In the genomic region with DNA sequence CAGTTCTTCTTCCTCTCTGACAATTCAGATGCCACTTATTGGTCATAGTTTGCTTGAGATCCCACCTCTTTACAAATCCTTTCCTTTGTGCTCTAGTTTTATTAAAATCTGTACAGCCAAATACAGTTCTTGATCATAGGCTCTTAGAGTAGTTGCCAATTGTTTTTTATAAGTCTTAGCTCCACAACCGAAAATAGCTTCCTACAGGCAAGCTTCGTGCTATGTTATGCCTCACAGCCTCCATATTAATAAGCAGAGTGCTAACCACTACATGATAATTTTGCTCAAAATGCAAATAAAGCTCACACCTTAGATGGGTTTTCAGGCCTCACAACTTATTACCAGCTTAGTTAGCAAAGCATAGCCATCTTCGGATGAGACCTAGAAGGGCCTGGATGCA, we compare ENCODE assay signal across 25 cellular contexts.
"Had no signal": no experiment of that assay in that cellular context is flagged by ENCODE, and none has a peak within 500 bp of the region (broad histone marks: within the 10 kb centered on the region; RNA-seq: fewer than 3 reads in every experiment).

No MANE protein-coding gene starts in this region.

- H3K4me3 Mint-ChIP-seq: dendritic cell treated with granulocyte-macrophage colony-stimulating factor and Interleukin-4, amounts not matched to agents 40 ng/mL and 50 ng/mL, for 4 days; effector memory CD8-positive, alpha-beta T cell; endodermal cell had no signal

- H3K9me3 Mint-ChIP-seq: dendritic cell treated with granulocyte-macrophage colony-stimulating factor and Interleukin-4, amounts not matched to agents 40 ng/mL and 50 ng/mL, for 4 days; endodermal cell had no signal

- H3K4me1 ChIP-seq: colonic mucosa, foreskin keratinocyte had no signal

- H3K4me3 ChIP-seq: colonic mucosa, coronary artery, dorsolateral prefrontal cortex, esophagus muscularis mucosa, esophagus squamous epithelium, gastrocnemius medialis, gastroesophageal sphincter, heart left ventricle, heart right ventricle had no signal

- ATAC-seq: effector memory CD8-positive, alpha-beta T cell; esophagus mucosa; foreskin keratinocyte; gastrocnemius medialis; gastroesophageal sphincter; heart left ventricle had no signal

- H3K36me3 ChIP-seq: colonic mucosa, esophagus muscularis mucosa, esophagus squamous epithelium, gastrocnemius medialis, gastroesophageal sphincter, heart left ventricle, heart right ventricle had no signal

- H3K27ac ChIP-seq: colonic mucosa, coronary artery, dorsolateral prefrontal cortex, epithelial cell of prostate, esophagus muscularis mucosa, esophagus squamous epithelium, foreskin keratinocyte, gastrocnemius medialis, gastroesophageal sphincter, heart left ventricle, heart right ventricle had no signal

- H3K9me3 ChIP-seq: colonic mucosa, esophagus muscularis mucosa, esophagus squamous epithelium, gastrocnemius medialis, gastroesophageal sphincter, heart left ventricle, heart right ventricle had no signal

- DNase-seq: colonic mucosa; cortex of kidney; dermis blood vessel endothelial cell; dorsolateral prefrontal cortex; effector CD4-positive, alpha-beta T cell; effector CD8-positive, alpha-beta T cell; effector memory CD4-positive, alpha-beta T cell; effector memory CD8-positive, alpha-beta T cell; endodermal cell; erythroblast; esophagus squamous epithelium; foreskin fibroblast; foreskin keratinocyte; foreskin melanocyte; gastrocnemius medialis; glutamatergic neuron; head of caudate nucleus; heart left ventricle; heart right ventricle had no signal

- H3K27me3 Mint-ChIP-seq: dendritic cell treated with granulocyte-macrophage colony-stimulating factor and Interleukin-4, amounts not matched to agents 40 ng/mL and 50 ng/mL, for 4 days; effector memory CD8-positive, alpha-beta T cell had no signal

- H3K27me3 ChIP-seq: colonic mucosa, dorsolateral prefrontal cortex, esophagus muscularis mucosa, esophagus squamous epithelium, gastrocnemius medialis, gastroesophageal sphincter, heart left ventricle, heart right ventricle had no signal

- H3K27ac Mint-ChIP-seq: dendritic cell treated with granulocyte-macrophage colony-stimulating factor and Interleukin-4, amounts not matched to agents 40 ng/mL and 50 ng/mL, for 4 days; effector memory CD8-positive, alpha-beta T cell; endodermal cell had no signal
